Comparison of ENCODE assay signal across 28 cellular contexts in genomic region chr18:1676387-1676786, GRCh38.
"Had no signal": no experiment of that assay in that cellular context is flagged by ENCODE, and none has a peak within 500 bp of the region (broad histone marks: within the 10 kb centered on the region; RNA-seq: fewer than 3 reads in every experiment).

No MANE protein-coding gene starts in this region.

- H3K9me3 ChIP-seq: gastrocnemius medialis had no signal

- H3K27ac ChIP-seq: brain microvascular endothelial cell, coronary artery, esophagus muscularis mucosa, foreskin keratinocyte, gastrocnemius medialis, heart left ventricle had no signal

- H3K4me1 ChIP-seq: esophagus muscularis mucosa, foreskin keratinocyte, gastrocnemius medialis, heart left ventricle had no signal

- H3K4me3 ChIP-seq: coronary artery, esophagus muscularis mucosa, gastrocnemius medialis, heart left ventricle had no signal

- DNase-seq: activated CD4-positive, alpha-beta memory T cell treated with anti-CD3 and anti-CD28 coated beads for 36 hours; activated CD4-positive, alpha-beta T cell treated with anti-CD3 and anti-CD28 coated beads for 36 hours; activated CD4-positive, alpha-beta T cell treated with anti-CD3 and anti-CD28 coated beads, Interleukin-2, amount 10 ng/mL, durations not matched to agents 24 days and 14 days; activated CD4-positive, CD25-positive, alpha-beta regulatory T cell; activated CD4-positive, CD25-positive, alpha-beta regulatory T cell treated with anti-CD3 and anti-CD28 coated beads, Interleukin-2, amount 50 U/mL, for 72 hours; activated CD8-positive, alpha-beta memory T cell treated with anti-CD3 and anti-CD28 coated beads, Interleukin-2, amount 10 ng/mL, durations not matched to agents 7 days and 5 days; activated CD8-positive, alpha-beta memory T cell treated with anti-CD3 and anti-CD28 coated beads, Interleukin-2, amount 50 U/mL, for 4 hours; activated CD8-positive, alpha-beta T cell treated with anti-CD3 and anti-CD28 coated beads, Interleukin-2, amount 10 ng/mL, durations not matched to agents 7 days and 5 days; activated gamma-delta T cell; activated naive CD4-positive, alpha-beta T cell; activated naive CD4-positive, alpha-beta T cell treated with anti-CD3 and anti-CD28 coated beads, Interleukin-2, amount 10 ng/mL, durations not matched to agents 7 days and 5 days; activated T-cell treated with anti-CD3 and anti-CD28 coated beads, Interleukin-2, amount 50 U/mL, for 1 hour; activated T-cell treated with anti-CD3 and anti-CD28 coated beads, Interleukin-2, amount 50 U/mL, for 72 hours; amniotic stem cell; anterior cingulate cortex; brain microvascular endothelial cell; effector CD4-positive, alpha-beta T cell; effector memory CD8-positive, alpha-beta T cell; erythroblast; foreskin keratinocyte; gastrocnemius medialis; glutamatergic neuron; heart left ventricle; T-helper 2 cell had no signal

- FAIRE-seq: astrocyte, bronchial epithelial cell had no signal

- H3K36me3 ChIP-seq: brain microvascular endothelial cell, esophagus muscularis mucosa, gastrocnemius medialis, heart left ventricle had no signal

- H3K27me3 ChIP-seq: brain microvascular endothelial cell, esophagus muscularis mucosa, foreskin keratinocyte, gastrocnemius medialis, heart left ventricle had no signal

- ATAC-seq: activated CD4-positive, alpha-beta T cell treated with anti-CD3 and anti-CD28 coated beads for 36 hours; activated CD8-positive, alpha-beta memory T cell treated with anti-CD3 and anti-CD28 coated beads, Interleukin-2, amount 10 ng/mL, durations not matched to agents 7 days and 5 days; activated CD8-positive, alpha-beta T cell treated with anti-CD3 and anti-CD28 coated beads, Interleukin-2, amount 10 ng/mL, durations not matched to agents 7 days and 5 days; activated T-cell treated with anti-CD3 and anti-CD28 coated beads, Interleukin-2, amount 50 U/mL, for 72 hours; effector memory CD8-positive, alpha-beta T cell; foreskin keratinocyte; gastrocnemius medialis; heart left ventricle had no signal
